8 cellular contexts compared by ENCODE assay signal in the genomic region with DNA sequence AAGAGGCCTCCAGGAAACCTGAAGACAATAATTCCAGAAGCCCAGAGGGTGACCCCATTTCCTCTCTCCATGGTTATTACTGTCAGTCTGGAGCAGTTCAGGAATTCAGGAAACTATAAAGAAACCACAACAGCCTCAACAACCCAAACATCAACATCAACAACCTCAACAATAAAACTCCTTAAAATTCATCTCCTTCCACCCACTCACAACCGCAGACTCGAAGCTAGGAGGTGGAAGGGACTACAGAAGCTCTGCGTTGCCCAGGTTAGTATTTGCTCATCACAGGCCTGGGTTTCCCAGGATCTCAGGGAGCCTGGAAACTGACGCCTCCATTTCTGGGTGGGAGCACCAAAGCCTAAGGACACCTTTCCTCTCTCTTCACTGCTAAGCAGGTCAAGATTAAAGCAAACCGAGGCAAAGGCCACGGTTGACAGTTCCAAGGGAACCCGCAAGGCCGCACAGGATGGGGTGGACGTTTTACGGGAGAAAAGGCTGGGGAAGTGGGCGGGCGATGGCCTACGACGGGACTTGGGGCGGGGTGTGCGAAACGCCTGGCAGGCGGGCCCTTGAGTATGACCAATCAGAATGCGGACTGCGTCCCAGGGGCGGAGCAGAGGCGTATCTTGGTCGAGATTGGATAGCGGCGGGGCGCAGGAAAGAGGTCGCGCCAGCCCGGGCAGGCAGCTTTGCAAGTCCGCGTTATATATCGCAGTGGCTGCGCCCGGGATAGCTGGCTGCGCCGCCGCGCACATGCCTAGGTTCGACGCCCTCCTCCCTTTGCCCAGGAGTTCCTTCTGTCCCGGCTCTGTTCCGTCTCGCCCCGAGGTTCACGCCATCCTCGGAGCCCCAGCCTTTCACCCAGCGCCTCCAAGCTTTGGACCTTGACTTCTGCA. TPM values are rescaled to one million over a fixed set of nuclear protein-coding genes. Genes with fewer than 3 reads are reported as not detected.
DNase-seq lines count a peak whose midpoint lies in the region; ATAC-seq and TF ChIP-seq lines count a peak whose summit lies in the region.

ELOVL3 (plus strand) TSS at position 654 of the 896 bp plus-strand sequence. CDS start 250 bp downstream, outside the sequence.

- no peaks in the 10 kb centered on the region for H3K79me2 ChIP-seq in DND-41 (ENCODE audit: insufficient read depth, low read length)

- no peak within 1 kb of the TSS for H3K27ac ChIP-seq in DND-41 (ENCODE audit: low read length)
- peak within 1 kb of the TSS; percentile 89 for H3K27ac ChIP-seq in right cardiac atrium (ENCODE audit: low read length)
- H3K27ac ChIP-seq in uterus = peak within 1 kb of the TSS; percentile 69 to 76

- H3K4me2 ChIP-seq in DND-41 (ENCODE audit: insufficient read depth, low read length) = peak within 1 kb of the TSS; percentile 27; the same call in 1 of the 2 replicates

- H3K4me3 ChIP-seq in DND-41 (ENCODE audit: low read depth in 1 of 2, low read length in 2 of 2) (no peak within 1 kb of the TSS), astrocyte of the cerebellum (ENCODE audit: low read depth, low read length) (peak within 1 kb of the TSS; percentile 11), right cardiac atrium (ENCODE audit: low read length) (peak within 1 kb of the TSS; percentile 37), uterus (peak within 1 kb of the TSS in 1 of 2 donors; percentile 25)

- DNase-seq in DND-41 (peak; percentile 85), GOT3 (lab: John Stamatoyannopoulos, UW) (peak; percentile 52), M059J (ENCODE audit: low read depth) (peak; percentile 85), T-helper 22 cell (ENCODE audit: low read depth) (peak; percentile 77), astrocyte of the cerebellum (ENCODE audit: low read depth) (peak; percentile 76), right cardiac atrium (peak; percentile 96 to 98 (median 97)), putamen (ENCODE audit: low spot score) (peak; percentile 84), uterus (peak; percentile 93 to 94)

- H3K4me1 ChIP-seq in DND-41 (ENCODE audit: insufficient read depth, low read length) (peaks cover 6% of the 10 kb centered on the region), right cardiac atrium (ENCODE audit: control insufficient read depth, insufficient read depth, low read length) (peaks cover 4% of the 10 kb centered on the region), uterus (peaks cover 0 to 9% of the 10 kb centered on the region in 2 donors)

- TF ChIP-seq CTCF in DND-41 (IDR thresholded peaks at IDR 0.05; ENCODE audit: borderline replicate concordance, extremely low read depth, low read length, poor library complexity, severe bottlenecking) = no peak
- no peak for TF ChIP-seq CTCF in astrocyte of the cerebellum (IDR thresholded peaks at IDR 0.05; ENCODE audit: low read depth, low read length, missing control alignments)
- TF ChIP-seq CTCF in uterus (IDR thresholded peaks at IDR 0.05) = peak in 1 of 4 experiments; percentile 9

- H3K36me3 ChIP-seq in DND-41 (ENCODE audit: insufficient read depth, low read length) (no peaks in the 10 kb centered on the region), uterus (no peaks in the 10 kb centered on the region)

- WGBS in right cardiac atrium = 5% methylated on average over 47 of the region's 47 CpGs

- no peak within 1 kb of the TSS; the same call in none of the 2 replicates for H2AFZ ChIP-seq in DND-41 (ENCODE audit: low read depth, low read length)

- intact Hi-C loops in right cardiac atrium (cut with DNase I) = loop anchor here (5.0 to 10.0 kb wide), 4 partner anchors 51 to 171 kb away; partner anchors contain the start of genes NFKB2 (in 1 of the 4) and NOLC1 (in 1 of the 4)
- intact Hi-C loops in uterus (cut with DNase I; ENCODE audit: low total_unique reads) = no loop called here

- no peak within 1 kb of the TSS for H3K9ac ChIP-seq in DND-41 (ENCODE audit: low read depth, low read length)

- ATAC-seq in DND-41 (ENCODE audit: insufficient read depth, low read depth) = peak; percentile 93
- peak; percentile 97 to 98 for ATAC-seq in right cardiac atrium

- TF ChIP-seq POLR2A in uterus (IDR thresholded peaks at IDR 0.05) = peak in 1 of 2 donors; percentile 34

- in situ Hi-C loops in astrocyte of the cerebellum (cut with HindIII; ENCODE audit: low sequenced_read_pairs) = loop anchor here (5.0 to 10.0 kb wide), 4 partner anchors 59 to 279 kb away; partner anchors contain the start of genes ACTR1A and SUFU

- H3K9me3 ChIP-seq in DND-41 (ENCODE audit: insufficient read depth, low read length, severe bottlenecking) (no peaks in the 10 kb centered on the region), right cardiac atrium (ENCODE audit: control insufficient read depth, low read length) (no peaks in the 10 kb centered on the region), uterus (no peaks in the 10 kb centered on the region)

- peaks cover 23% of the 10 kb centered on the region for H3K27me3 ChIP-seq in DND-41 (ENCODE audit: insufficient read depth, low read length, poor library complexity)
- no peaks in the 10 kb centered on the region for H3K27me3 ChIP-seq in right cardiac atrium (ENCODE audit: control insufficient read depth, insufficient read depth)
- peaks cover 1 to 2% of the 10 kb centered on the region in 2 donors for H3K27me3 ChIP-seq in uterus

- no peaks in the 10 kb centered on the region for H4K20me1 ChIP-seq in DND-41 (ENCODE audit: insufficient read depth, low read length)

RNA-seq across cellular contexts. Expression of gene ELOVL3, which starts in this region (rescaled TPM):
- 0.17 and 0.27 TPM in 2 replicates for total RNA-seq in M059J (2014; rRNA removed; shearing (Covaris generic))
- under 1 TPM; 0.17 to 0.56 (median 0.32) TPM for total RNA-seq in right cardiac atrium
- polyA plus RNA-seq in right cardiac atrium = 0.18 TPM
- under 1 TPM in 1 of 4 donors, not detected in 3; 0.51 TPM for total RNA-seq in uterus

Comparison
In these comparisons a context has a peak if more than half of its experiments do, and no peak if none do; other contexts are left out.
1. Peak in DNase-seq in M059J; RNA of the gene not detected or under 1 TPM.
2. Peak in DNase-seq, ATAC-seq, H3K4me3 ChIP-seq and H3K27ac ChIP-seq in right cardiac atrium; RNA of the gene not detected or under 1 TPM.
3. Peak in DNase-seq and H3K27ac ChIP-seq in uterus; RNA of the gene not detected or under 1 TPM.